In genomic region chr19:58278156-58279041, GRCh38 we compare ENCODE assay signal across 8 cellular contexts. TPM values are rescaled to one million over a fixed set of nuclear protein-coding genes. Genes with fewer than 3 reads are reported as not detected.
A peak's percentile ranks its signal among the peaks of the same experiment; 100 is the strongest.
DNase-seq lines count a peak whose midpoint lies in the region; ATAC-seq and TF ChIP-seq lines count a peak whose summit lies in the region.

Gene ZNF8 (plus strand): TSS chr19:58278955. CDS start chr19:58279082, 127 bp downstream.

- peak; percentile 98 for DNase-seq in NCI-H146 treated with DMSO at 0.1 percent for 48 hours (lab: John Stamatoyannopoulos, UW; ENCODE audit: unreplicated experiment)
- DNase-seq in T-helper 1 cell = peak; percentile 91 to 96 (median 94)
- DNase-seq in amniotic stem cell (lab: John Stamatoyannopoulos, UW) = peak; percentile 96
- DNase-seq in heart right ventricle = peak; percentile 98
- peak; percentile 95 to 99 (median 96) for DNase-seq in posterior cingulate gyrus
- DNase-seq in upper lobe of left lung = peak; percentile 97

- whole genome bisulfite sequencing in heart right ventricle, 2 donors = 0% methylated on average over 54 of the region's 54 CpGs
- 1% methylated on average over 19 to 41 of the region's 54 CpGs for WGBS in upper lobe of left lung, 2 donors

- TF ChIP-seq CTCF in heart right ventricle (IDR thresholded peaks at IDR 0.05) = peak in 4 of 9 donors; percentile 19 to 38 (median 32)
- peak in 1 of 6 experiments; percentile 27 for TF ChIP-seq CTCF in upper lobe of left lung (IDR thresholded peaks at IDR 0.05)

- peaks cover 4 to 29% (median 20%) of the 10 kb centered on the region in 9 donors for H3K4me1 ChIP-seq in heart right ventricle
- H3K4me1 ChIP-seq in upper lobe of left lung = peaks cover 0 to 25% (median 14%) of the 10 kb centered on the region in 4 donors

- H3K9me3 ChIP-seq in heart right ventricle = peaks cover 0 to 47% (median 15%) of the 10 kb centered on the region in 11 donors
- peaks cover 6 to 41% (median 24%) of the 10 kb centered on the region in 4 donors for H3K9me3 ChIP-seq in upper lobe of left lung

- H3K27me3 ChIP-seq in heart right ventricle = no peaks in the 10 kb centered on the region
- no peaks in the 10 kb centered on the region for H3K27me3 ChIP-seq in upper lobe of left lung

- H3K36me3 ChIP-seq in heart right ventricle (peaks cover 0 to 36% (median 13%) of the 10 kb centered on the region in 9 donors), upper lobe of left lung (peaks cover 0 to 6% (median 2%) of the 10 kb centered on the region in 4 donors)

- H3K4me3 ChIP-seq in heart right ventricle = peak within 1 kb of the TSS; percentile 58 to 98 (median 88)
- peak within 1 kb of the TSS; percentile 49 to 96 (median 80) for H3K4me3 ChIP-seq in upper lobe of left lung

- peak within 1 kb of the TSS; percentile 74 to 98 (median 96) for H3K27ac ChIP-seq in heart right ventricle
- H3K27ac ChIP-seq in upper lobe of left lung = peak within 1 kb of the TSS; percentile 77 to 94 (median 88)

- peak; percentile 89 for ATAC-seq in HG02884 (IDR thresholded peaks at IDR 0.05; ENCODE audit: unreplicated experiment)
- peak; percentile 95 to 98 (median 96) for ATAC-seq in heart right ventricle
- peak; percentile 98 to 99 for ATAC-seq in upper lobe of left lung (ENCODE audit: low FRiP score in 2 of 2)

- no peak for TF ChIP-seq EP300 in upper lobe of left lung (IDR thresholded peaks at IDR 0.05)

- TF ChIP-seq POLR2A in GM15510 (IDR thresholded peaks at IDR 0.05; ENCODE audit: borderline replicate concordance, extremely low read depth, insufficient read length) = peak; percentile 79
- TF ChIP-seq POLR2A in upper lobe of left lung (IDR thresholded peaks at IDR 0.05) = peak in 2 of 4 donors; percentile 61 to 76

- intact Hi-C loops in heart right ventricle (cut with DNase I) = loop anchor here in 3 of 10 donors (5.0 to 10.0 kb wide), 3 partner anchors 46 to 94 kb away; partner anchors contain the start of genes ZNF274 (in 2 of the 3) and ZNF544 (in 1 of the 3)
- intact Hi-C loops in posterior cingulate gyrus (cut with DNase I) = loop anchor here (2.0 to 5.0 kb wide), 3 partner anchors 26 to 96 kb away; partner anchors contain the start of genes ERVK3-1, ZNF274 and ZSCAN22

RNA-seq across cellular contexts. Expression of gene ZNF8, which starts in this region (rescaled TPM):
- 1 to 10 TPM; 4.4 to 6.2 (median 5.6) TPM for total RNA-seq in heart right ventricle
- polyA plus RNA-seq in heart right ventricle = 1 to 10 TPM; 1.4 to 4.2 TPM
- 10 to 100 TPM in 1 of 6 donors, 1 to 10 TPM in 5; 4.5 to 13.6 (median 7.1) TPM for total RNA-seq in upper lobe of left lung

Comparison
In these comparisons a context has a peak if more than half of its experiments do, and no peak if none do; other contexts are left out.
1. Peak in every context shown above with its lines: DNase-seq, ATAC-seq, H3K4me3 ChIP-seq and H3K27ac ChIP-seq.